17 cellular contexts compared by ENCODE assay signal in the genomic region with DNA sequence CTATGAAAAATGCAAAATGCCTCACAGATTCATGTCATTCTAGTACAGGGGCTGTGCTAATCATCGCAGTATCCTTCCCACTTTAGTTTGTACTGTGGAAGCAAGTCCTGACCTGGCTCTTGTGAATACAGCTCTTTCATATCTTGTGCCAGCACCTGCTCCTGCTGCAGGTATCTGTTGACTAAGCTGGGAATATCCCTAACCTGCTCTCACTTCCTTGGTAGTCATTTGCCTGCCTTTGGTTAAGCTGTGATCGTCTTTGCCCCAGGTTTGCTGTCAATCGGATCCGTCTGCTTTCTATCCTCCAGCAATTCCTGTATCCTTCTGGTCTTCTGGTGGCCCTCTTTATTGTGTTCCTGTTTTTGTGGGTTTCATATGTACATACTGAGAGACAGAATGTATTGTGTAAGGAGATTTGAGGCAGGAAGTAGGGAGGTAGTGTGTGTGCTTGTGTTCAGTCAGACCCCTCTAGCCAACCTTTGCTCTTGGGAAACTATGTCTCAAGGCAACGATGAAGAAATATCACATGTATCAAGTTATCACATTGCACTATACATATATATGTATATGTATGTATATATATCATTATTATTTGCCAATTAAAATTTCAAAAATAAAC. TPM values are rescaled to one million over a fixed set of nuclear protein-coding genes. Genes with fewer than 3 reads are reported as not detected.
DNase-seq lines count a peak whose midpoint lies in the region; ATAC-seq lines count a peak whose summit lies in the region.
"Had no signal": no experiment of that assay in that cellular context is flagged by ENCODE, and none has a peak within 500 bp of the region (broad histone marks: within the 10 kb centered on the region; RNA-seq: fewer than 3 reads in every experiment).

No MANE protein-coding gene starts in this region.

- H3K4me1 ChIP-seq in mesenchymal stem cell (ENCODE audit: control insufficient read depth, insufficient read depth, low read depth, low read length) = no peaks in the 10 kb centered on the region

- H4K8ac ChIP-seq in mesenchymal stem cell (ENCODE audit: low read length) = no peak overlapping the region

- no peak overlapping the region for H3K4ac ChIP-seq in mesenchymal stem cell (ENCODE audit: low read depth in 1 of 2, low read length in 2 of 2)

- no peaks in the 10 kb centered on the region for H3K36me3 ChIP-seq in mesenchymal stem cell (ENCODE audit: control insufficient read depth in 1 of 2, insufficient read depth in 2 of 2, low read depth in 1 of 2, low read length in 2 of 2)

- DNase-seq in MV-4-11 (lab: John Stamatoyannopoulos, UW) (peak; percentile 97), SKM-1 treated with dmso at 0.1 percent for 144 hours (lab: John Stamatoyannopoulos, UW; ENCODE audit: unreplicated experiment) (peak; percentile 67), mesenchymal stem cell (no peak), NCI-H2171 treated with DMSO at 0.1 percent for 48 hours (lab: John Stamatoyannopoulos, UW) (no peak), ureter (ENCODE audit: low spot score) (no peak), GM03348 (ENCODE audit: low spot score) (no peak)
- no peak for DNase-seq in stimulated activated CD4-positive, alpha-beta T cell treated with anti-CD3 and anti-CD28 coated beads, Interleukin-12 subunit alpha, Interleukin-12 subunit beta, amount 100 ng/mL, for 4 hours
- DNase-seq: activated CD4-positive, alpha-beta T cell treated with anti-CD3 and anti-CD28 coated beads, Interleukin-2, amount 50 U/mL, for 1 hour; activated CD8-positive, alpha-beta memory T cell treated with anti-CD3 and anti-CD28 coated beads, Interleukin-2, amount 50 U/mL, for 48 hours; effector memory CD4-positive, alpha-beta T cell; GDM1; islet precursor cell; NCI-H187; NCI-H524; stimulated activated CD4-positive, alpha-beta T cell treated with anti-CD3 and anti-CD28 coated beads, Interleukin-2, amount 100 ng/mL, for 48 hours had no signal

- no peaks in the 10 kb centered on the region for H3K9me3 ChIP-seq in mesenchymal stem cell (ENCODE audit: control insufficient read depth, low read length)

- H3K27ac ChIP-seq in mesenchymal stem cell (ENCODE audit: low read length, poor library complexity, severe bottlenecking) = no peak overlapping the region

- peak overlapping the region; percentile 42 for H2AFZ ChIP-seq in mesenchymal stem cell (ENCODE audit: low read depth, low read length)

- H4K91ac ChIP-seq in mesenchymal stem cell (ENCODE audit: low read length) = no peak overlapping the region

- H2BK15ac ChIP-seq in mesenchymal stem cell (ENCODE audit: low read depth, poor library complexity, severe bottlenecking) = no peak overlapping the region

- no peak overlapping the region for H3K9ac ChIP-seq in mesenchymal stem cell (ENCODE audit: low read length)

- ATAC-seq in GM18858 (IDR thresholded peaks at IDR 0.05; ENCODE audit: unreplicated experiment) = peak; percentile 47
- ATAC-seq: natural killer cell treated with Interleukin-12 subunit alpha and Interleukin-12 subunit beta and Interleukin-15 and Interleukin-18, amount 100 ng/mL, for 72 hours had no signal

- no peaks in the 10 kb centered on the region for H3K79me1 ChIP-seq in mesenchymal stem cell (replicated peaks; ENCODE audit: low read length, poor library complexity, severe bottlenecking)

- H3K27me3 ChIP-seq in mesenchymal stem cell (ENCODE audit: control insufficient read depth in 1 of 2, insufficient read depth in 1 of 2, low read length in 2 of 2) = peaks cover 5 to 29% of the 10 kb centered on the region in 2 experiments

- no peak overlapping the region for H2BK12ac ChIP-seq in mesenchymal stem cell (ENCODE audit: low read length in 2 of 2)

- no peak overlapping the region for H3K4me3 ChIP-seq in mesenchymal stem cell (ENCODE audit: insufficient read depth in 1 of 2, low read depth in 1 of 2, low read length in 2 of 2)

- no peak overlapping the region for H3K23ac ChIP-seq in mesenchymal stem cell (ENCODE audit: low read length in 2 of 2)

- H2AK5ac ChIP-seq in mesenchymal stem cell (ENCODE audit: low read length, severe bottlenecking) = no peak overlapping the region

- H3K4me2 ChIP-seq in mesenchymal stem cell (ENCODE audit: low read length, poor library complexity, severe bottlenecking) = no peak overlapping the region

- H2BK5ac ChIP-seq in mesenchymal stem cell (ENCODE audit: low read depth, low read length, poor library complexity, severe bottlenecking) = no peak overlapping the region

- no peak overlapping the region for H2BK120ac ChIP-seq in mesenchymal stem cell (ENCODE audit: low read depth, low read length)

- 96% methylated on average over 4 of the region's 5 CpGs for WGBS in mesenchymal stem cell

- no peak overlapping the region for H3K18ac ChIP-seq in mesenchymal stem cell (ENCODE audit: low read depth in 1 of 2, low read length in 2 of 2)

- H3K14ac ChIP-seq in mesenchymal stem cell (ENCODE audit: low read length in 2 of 2) = no peak overlapping the region

RNA-seq across cellular contexts. Expression of a gene that starts 7.7 kb away (rescaled TPM):
- polyA plus RNA-seq in mesenchymal stem cell (2013, experiment 1 of 2) = 2.7 TPM
- polyA plus RNA-seq in mesenchymal stem cell (2013, experiment 2 of 2) = 2.5 TPM
- 7.0 TPM for total RNA-seq in ureter

Comparison
In these comparisons a context has a peak if more than half of its experiments do, and no peak if none do; other contexts are left out.
1. DNase-seq: peak in MV-4-11 (single experiment) and SKM-1 treated with dmso at 0.1 percent for 144 hours (single experiment); none in mesenchymal stem cell (single experiment), NCI-H2171 treated with DMSO at 0.1 percent for 48 hours (single experiment), stimulated activated CD4-positive, alpha-beta T cell treated with anti-CD3 and anti-CD28 coated beads, Interleukin-12 subunit alpha, Interleukin-12 subunit beta, amount 100 ng/mL, for 4 hours (single experiment), ureter (single experiment) and GM03348 (single experiment).